Comparison of ENCODE assay signal across 30 cellular contexts in genomic region chr11:106495046-106495445, GRCh38.
A peak's percentile ranks its signal among the peaks of the same experiment; 100 is the strongest.
DNase-seq lines count a peak whose midpoint lies in the region; ATAC-seq, FAIRE-seq and TF ChIP-seq lines count a peak whose summit lies in the region.
"Had no signal": no experiment of that assay in that cellular context is flagged by ENCODE, and none has a peak within 500 bp of the region (broad histone marks: within the 10 kb centered on the region; RNA-seq: fewer than 3 reads in every experiment).

No MANE protein-coding gene starts in this region.

- CTCF ChIA-PET in Calu3 (lab: Charles Lee): no interaction called here

- H3K9me3 Mint-ChIP-seq in astrocyte (ENCODE audit: unreplicated experiment): no peaks in the 10 kb centered on the region
- peaks cover 5% of the 10 kb centered on the region for H3K9me3 Mint-ChIP-seq in Calu3 (ENCODE audit: low read depth, unreplicated experiment)

- H3K4me1 ChIP-seq in astrocyte (ENCODE audit: insufficient read depth, low read length): peaks cover 6% of the 10 kb centered on the region
- peaks cover 2% of the 10 kb centered on the region for H3K4me1 ChIP-seq in foreskin keratinocyte
- H3K4me1 ChIP-seq: ascending aorta, pancreas, suprapubic skin, vagina had no signal

- H3K4me3 Mint-ChIP-seq in astrocyte (ENCODE audit: unreplicated experiment): no peak overlapping the region
- no peak overlapping the region for H3K4me3 Mint-ChIP-seq in Calu3 (ENCODE audit: low read depth, unreplicated experiment)
- H3K4me3 Mint-ChIP-seq: activated T-cell treated with anti-CD3 and anti-CD28 coated beads, Interleukin-2, amount 50 U/mL, for 72 hours; CD14-positive monocyte; memory B cell; naive thymus-derived CD4-positive, alpha-beta T cell; stimulated activated effector memory CD8-positive, alpha-beta T cell treated with anti-CD3 and anti-CD28 coated beads, Interleukin-12 subunit alpha, Interleukin-12 subunit beta, amount 100 ng/mL, for 72 hours had no signal

- H3K4me1 Mint-ChIP-seq in astrocyte (ENCODE audit: low read depth, unreplicated experiment) (peaks cover 7% of the 10 kb centered on the region), Calu3 (ENCODE audit: low read depth, unreplicated experiment) (no peaks in the 10 kb centered on the region)
- H3K4me1 Mint-ChIP-seq: CD14-positive monocyte; memory B cell; naive thymus-derived CD4-positive, alpha-beta T cell; stimulated activated effector memory CD8-positive, alpha-beta T cell treated with anti-CD3 and anti-CD28 coated beads, Interleukin-12 subunit alpha, Interleukin-12 subunit beta, amount 100 ng/mL, for 72 hours had no signal

- TF ChIP-seq CTCF in astrocyte (IDR thresholded peaks at IDR 0.05; ENCODE audit: insufficient read depth, low read depth, low read length): no peak
- no peak for TF ChIP-seq CTCF in foreskin keratinocyte (conservative IDR thresholded peaks at IDR 0.05)
- TF ChIP-seq CTCF in Calu3 (IDR thresholded peaks at IDR 0.05; ENCODE audit: unreplicated experiment): no peak

- H3K27ac ChIP-seq in astrocyte (ENCODE audit: low read depth, low read length) (no peak overlapping the region), foreskin keratinocyte (no peak overlapping the region)
- H3K27ac ChIP-seq: ascending aorta, pancreas, suprapubic skin, vagina had no signal

- H3K4me3 ChIP-seq in astrocyte (ENCODE audit: insufficient read depth, low read depth, low read length): no peak overlapping the region
- H3K4me3 ChIP-seq: ascending aorta, K562, pancreas, suprapubic skin, vagina had no signal

- no TSS peak for BruUV-seq in Calu3 (replicated peaks; lab: Mats Ljungman, UMichigan)

- H3K27me3 ChIP-seq in astrocyte (ENCODE audit: insufficient read depth, low read length): no peaks in the 10 kb centered on the region
- no peaks in the 10 kb centered on the region for H3K27me3 ChIP-seq in foreskin keratinocyte
- H3K27me3 ChIP-seq: ascending aorta, pancreas, suprapubic skin, vagina had no signal

- intact Hi-C loops in Right ventricle myocardium superior (cut with DNase I) (no loop called here), Calu3 (cut with micrococcal nuclease; ENCODE audit: unreplicated experiment) (no loop called here)

- DNase-seq in AG08395 (ENCODE audit: low spot score) (peak; percentile 20), HCEC 1CT (peak; percentile 83), astrocyte (ENCODE audit: low read depth) (peak; percentile 55), foreskin keratinocyte (peak; percentile 84 to 91), Right ventricle myocardium superior (no peak), OCI-M1 (lab: John Stamatoyannopoulos, UW) (no peak), Calu3 (no peak)
- DNase-seq in stimulated activated CD4-positive, alpha-beta T cell treated with anti-CD3 and anti-CD28 coated beads, Interleukin-4, amount 100 ng/mL, for 1 hour: no peak
- DNase-seq: activated T-cell treated with anti-CD3 and anti-CD28 coated beads, Interleukin-2, amount 50 U/mL, for 72 hours; DMS153; effector memory CD4-positive, alpha-beta T cell; GOT3; kidney glomerular epithelial cell; MV-4-11; naive thymus-derived CD4-positive, alpha-beta T cell; NCI-H2029 treated with DMSO at 0.1 percent for 48 hours; NCI-H524 treated with DMSO at 0.1 percent for 48 hours; pancreas; SHP77 had no signal

- H3K36me3 Mint-ChIP-seq in astrocyte (ENCODE audit: low read depth, unreplicated experiment) (no peaks in the 10 kb centered on the region), Calu3 (ENCODE audit: insufficient read depth, unreplicated experiment) (no peaks in the 10 kb centered on the region)
- H3K36me3 Mint-ChIP-seq: activated naive CD4-positive, alpha-beta T cell treated with anti-CD3 and anti-CD28 coated beads, Interleukin-2, amount 50 U/mL, for 72 hours; CD14-positive monocyte; memory B cell; naive thymus-derived CD4-positive, alpha-beta T cell; stimulated activated effector memory CD8-positive, alpha-beta T cell treated with anti-CD3 and anti-CD28 coated beads, Interleukin-12 subunit alpha, Interleukin-12 subunit beta, amount 100 ng/mL, for 72 hours had no signal

- H3K27ac Mint-ChIP-seq in astrocyte (ENCODE audit: unreplicated experiment) (peak overlapping the region; percentile 2), Calu3 (ENCODE audit: unreplicated experiment) (no peak overlapping the region)
- H3K27ac Mint-ChIP-seq: activated naive CD4-positive, alpha-beta T cell treated with anti-CD3 and anti-CD28 coated beads, Interleukin-2, amount 50 U/mL, for 72 hours; activated T-cell treated with anti-CD3 and anti-CD28 coated beads, Interleukin-2, amount 50 U/mL, for 72 hours; CD14-positive monocyte; memory B cell; naive thymus-derived CD4-positive, alpha-beta T cell; stimulated activated effector memory CD8-positive, alpha-beta T cell treated with anti-CD3 and anti-CD28 coated beads, Interleukin-12 subunit alpha, Interleukin-12 subunit beta, amount 100 ng/mL, for 72 hours had no signal

- no peak overlapping the region for H3K9ac ChIP-seq in astrocyte (ENCODE audit: low read length)

- no peaks in the 10 kb centered on the region for H3K36me3 ChIP-seq in astrocyte (ENCODE audit: insufficient read depth, low read length)
- H3K36me3 ChIP-seq: ascending aorta, pancreas, suprapubic skin, vagina had no signal

- no peak overlapping the region for H3K4me2 ChIP-seq in astrocyte (ENCODE audit: low read length)

- no peak overlapping the region for H2AFZ ChIP-seq in astrocyte (ENCODE audit: low read depth, low read length)

- ATAC-seq in foreskin keratinocyte: peak; percentile 96
- ATAC-seq in Right ventricle myocardium superior (ENCODE audit: poor library complexity): no peak
- ATAC-seq: activated naive CD4-positive, alpha-beta T cell treated with anti-CD3 and anti-CD28 coated beads, Interleukin-2, amount 50 U/mL, for 72 hours; activated T-cell treated with anti-CD3 and anti-CD28 coated beads, Interleukin-2, amount 50 U/mL, for 72 hours; K562; naive thymus-derived CD4-positive, alpha-beta T cell; pancreas; sciatic nerve; stimulated activated effector memory CD8-positive, alpha-beta T cell treated with anti-CD3 and anti-CD28 coated beads, Interleukin-12 subunit alpha, Interleukin-12 subunit beta, amount 100 ng/mL, for 72 hours had no signal

- no peak for FAIRE-seq in astrocyte (lab: Jason Lieb, UNC)
- FAIRE-seq: frontal cortex, GM12891, K562, pancreas had no signal

- no peaks in the 10 kb centered on the region for H3K27me3 Mint-ChIP-seq in astrocyte (ENCODE audit: low read depth, unreplicated experiment)
- no peaks in the 10 kb centered on the region for H3K27me3 Mint-ChIP-seq in Calu3 (ENCODE audit: unreplicated experiment)
- H3K27me3 Mint-ChIP-seq: memory B cell; naive thymus-derived CD4-positive, alpha-beta T cell had no signal

- no peaks in the 10 kb centered on the region for H3K79me2 ChIP-seq in astrocyte (ENCODE audit: insufficient read depth, low read length)

- H3K9me3 ChIP-seq in astrocyte (ENCODE audit: insufficient read depth, low read depth, low read length): no peaks in the 10 kb centered on the region
- H3K9me3 ChIP-seq: ascending aorta, pancreas, suprapubic skin, vagina had no signal

- no peaks in the 10 kb centered on the region for H4K20me1 ChIP-seq in astrocyte (ENCODE audit: insufficient read depth, low read length)

Comparison
In these comparisons a context has a peak if more than half of its experiments do, and no peak if none do; other contexts are left out.
1. DNase-seq: peak in AG08395 (single experiment), HCEC 1CT (single experiment), astrocyte (single experiment) and foreskin keratinocyte (2 of 2); none in Right ventricle myocardium superior (single experiment), OCI-M1 (single experiment), Calu3 (single experiment) and stimulated activated CD4-positive, alpha-beta T cell treated with anti-CD3 and anti-CD28 coated beads, Interleukin-4, amount 100 ng/mL, for 1 hour (single experiment).